ENCODE assay signal across 8 cellular contexts in genomic region chr16:27408012-27408601, GRCh38. TPM values are rescaled to one million over a fixed set of nuclear protein-coding genes. Genes with fewer than 3 reads are reported as not detected.
DNase-seq lines count a peak whose midpoint lies in the region; ATAC-seq and TF ChIP-seq lines count a peak whose summit lies in the region.

No MANE protein-coding gene starts in this region.

- no peaks in the 10 kb centered on the region for H3K27me3 ChIP-seq in hepatocyte

- no peak overlapping the region for H3K4me2 ChIP-seq in hepatocyte

- no peaks in the 10 kb centered on the region for H3K9me2 ChIP-seq in hepatocyte (replicated peaks; ENCODE audit: insufficient read depth)

- WGBS in hepatocyte (ENCODE audit: low lambda C conversion rate, missing lambda C conversion rate) = 80% methylated on average over 3 of the region's 3 CpGs

- ATAC-seq in GM19328 (IDR thresholded peaks at IDR 0.05; ENCODE audit: unreplicated experiment) = peak; percentile 40
- no peak for ATAC-seq in GM19397 (IDR thresholded peaks at IDR 0.05; ENCODE audit: unreplicated experiment)

- peak; percentile 57 for DNase-seq in AG08396 (ENCODE audit: low spot score)
- peak; percentile 88 for DNase-seq in LHCN-M2 (ENCODE audit: low read depth)
- peak; percentile 11 for DNase-seq in amniotic epithelial cell (ENCODE audit: low read depth)
- DNase-seq in stimulated activated CD4-positive, alpha-beta T cell treated with anti-CD3 and anti-CD28 coated beads, Interleukin-4, amount 100 ng/mL, for 24 hours = peak; percentile 55
- no peak for DNase-seq in hepatocyte (ENCODE audit: low spot score)
- no peak for DNase-seq in NCI-H748 treated with DMSO at 0.1 percent for 48 hours (lab: John Stamatoyannopoulos, UW)

- H3K79me2 ChIP-seq in hepatocyte = no peaks in the 10 kb centered on the region

- no peak overlapping the region for H3K27ac ChIP-seq in hepatocyte

- H3K36me3 ChIP-seq in hepatocyte (replicated peaks; ENCODE audit: insufficient read depth, low read depth) = no peaks in the 10 kb centered on the region

- H3K4me1 ChIP-seq in hepatocyte (ENCODE audit: insufficient read depth) = no peaks in the 10 kb centered on the region

- H3K4me3 ChIP-seq in hepatocyte = no peak overlapping the region

- H3K9me3 ChIP-seq in hepatocyte (ENCODE audit: low read depth) = no peaks in the 10 kb centered on the region

- no peak overlapping the region for H2AFZ ChIP-seq in hepatocyte

- H4K20me1 ChIP-seq in hepatocyte (ENCODE audit: insufficient read depth, poor library complexity, severe bottlenecking) = no peaks in the 10 kb centered on the region

- no peak for TF ChIP-seq CTCF in hepatocyte (IDR thresholded peaks at IDR 0.05; ENCODE audit: poor library complexity)

RNA-seq across cellular contexts. Expression of gene IL21R, which starts 6.1 kb away (rescaled TPM):
- total RNA-seq in LHCN-M2 (2014; rRNA removed) = 5.6 and 10.8 TPM in 2 replicates
- polyA plus RNA-seq in LHCN-M2 (2012) = 3.5 TPM
- 0.10 and 0.16 TPM in 2 replicates for total RNA-seq in hepatocyte
- not detected in 2 replicates for polyA plus RNA-seq in hepatocyte

Comparison
In these comparisons a context has a peak if more than half of its experiments do, and no peak if none do; other contexts are left out.
1. DNase-seq: peak in AG08396 (single experiment), LHCN-M2 (single experiment), amniotic epithelial cell (single experiment) and stimulated activated CD4-positive, alpha-beta T cell treated with anti-CD3 and anti-CD28 coated beads, Interleukin-4, amount 100 ng/mL, for 24 hours (single experiment); none in hepatocyte (single experiment) and NCI-H748 treated with DMSO at 0.1 percent for 48 hours (single experiment).